In genomic region chr15:55619783-55620182, GRCh38 we compare ENCODE assay signal across 28 cellular contexts. TPM values are rescaled to one million over a fixed set of nuclear protein-coding genes. Genes with fewer than 3 reads are reported as not detected.
"Had no signal": no experiment of that assay in that cellular context is flagged by ENCODE, and none has a peak within 500 bp of the region (broad histone marks: within the 10 kb centered on the region; RNA-seq: fewer than 3 reads in every experiment).

No MANE protein-coding gene starts in this region.

- H3K27me3 Mint-ChIP-seq: brain had no signal

- DNase-seq: activated CD4-positive, alpha-beta memory T cell treated with anti-CD3 and anti-CD28 coated beads, Interleukin-2, amount 10 ng/mL, durations not matched to agents 7 days and 5 days; activated CD4-positive, alpha-beta T cell treated with anti-CD3 and anti-CD28 coated beads for 36 hours; activated CD4-positive, alpha-beta T cell treated with anti-CD3 and anti-CD28 coated beads, Interleukin-2, amount 50 U/mL, for 1 hour; activated gamma-delta T cell; activated naive CD4-positive, alpha-beta T cell treated with anti-CD3 and anti-CD28 coated beads for 36 hours; activated T-cell treated with anti-CD3 and anti-CD28 coated beads for 4 hours; activated T-cell treated with anti-CD3 and anti-CD28 coated beads, Interleukin-2, amount 50 U/mL, for 48 hours; amygdala; NCI-H1048; NCI-H146; NCI-H187 treated with DMSO at 0.1 percent for 48 hours; NCI-H2081 treated with DMSO at 0.1 percent for 48 hours; NCI-H510A treated with DMSO at 0.1 percent for 48 hours; NCI-H69; NK-92 treated with Interleukin-12 subunit alpha and Interleukin-12 subunit beta, amount 100 ng/mL, for 24 hours; Peyer's patch; SHP77 had no signal

- H3K4me1 Mint-ChIP-seq: activated CD4-positive, alpha-beta memory T cell treated with anti-CD3 and anti-CD28 coated beads, Interleukin-2, amount 10 ng/mL, durations not matched to agents 7 days and 5 days; activated CD4-positive, alpha-beta T cell treated with anti-CD3 and anti-CD28 coated beads for 36 hours; activated T-helper 17 cell treated with anti-CD3 and anti-CD28 coated beads, Interleukin-2, amount 50 U/mL, for 72 hours; brain; central memory CD8-positive, alpha-beta T cell had no signal

- ATAC-seq: activated CD4-positive, alpha-beta T cell treated with anti-CD3 and anti-CD28 coated beads for 36 hours; activated T-helper 17 cell treated with anti-CD3 and anti-CD28 coated beads, Interleukin-2, amount 50 U/mL, for 72 hours; SK-N-SH treated with all-trans-retinoic acid at 6 μM for 48 hours had no signal

- H3K9me3 ChIP-seq: Peyer's patch, SJSA1 had no signal

- H3K4me3 ChIP-seq: Peyer's patch, SJSA1 had no signal

- H3K9me3 Mint-ChIP-seq: activated CD4-positive, alpha-beta memory T cell treated with anti-CD3 and anti-CD28 coated beads, Interleukin-2, amount 10 ng/mL, durations not matched to agents 7 days and 5 days; activated naive CD4-positive, alpha-beta T cell treated with anti-CD3 and anti-CD28 coated beads for 36 hours; activated T-helper 17 cell treated with anti-CD3 and anti-CD28 coated beads, Interleukin-2, amount 50 U/mL, for 72 hours; brain; central memory CD8-positive, alpha-beta T cell; IgD-negative memory B cell; T-helper 1 cell treated with Interleukin-12 subunit alpha and Interleukin-12 subunit beta and Interleukin-4 antibody, amounts not matched to agents 30 μg/mL and 1 μg/mL, for 36 hours had no signal

- H3K4me1 ChIP-seq: Peyer's patch, SJSA1 had no signal

- H3K27ac Mint-ChIP-seq: activated CD4-positive, alpha-beta memory T cell treated with anti-CD3 and anti-CD28 coated beads, Interleukin-2, amount 10 ng/mL, durations not matched to agents 7 days and 5 days; activated CD4-positive, alpha-beta T cell treated with anti-CD3 and anti-CD28 coated beads for 36 hours; activated naive CD4-positive, alpha-beta T cell treated with anti-CD3 and anti-CD28 coated beads for 36 hours; activated naive CD8-positive, alpha-beta T cell; activated T-helper 17 cell treated with anti-CD3 and anti-CD28 coated beads, Interleukin-2, amount 50 U/mL, for 72 hours; T-helper 1 cell treated with Interleukin-12 subunit alpha and Interleukin-12 subunit beta and Interleukin-4 antibody, amounts not matched to agents 30 μg/mL and 1 μg/mL, for 36 hours had no signal

- H3K27me3 ChIP-seq: Peyer's patch, SJSA1 had no signal

- H3K36me3 ChIP-seq: Peyer's patch, SJSA1 had no signal

- FAIRE-seq: astrocyte, TTC549 had no signal

- H3K36me3 Mint-ChIP-seq: activated naive CD8-positive, alpha-beta T cell; brain had no signal

- H3K27ac ChIP-seq: Peyer's patch, SJSA1, VCaP had no signal

- H3K4me3 Mint-ChIP-seq: activated CD4-positive, alpha-beta memory T cell treated with anti-CD3 and anti-CD28 coated beads, Interleukin-2, amount 10 ng/mL, durations not matched to agents 7 days and 5 days; activated CD4-positive, alpha-beta T cell treated with anti-CD3 and anti-CD28 coated beads for 36 hours; activated naive CD4-positive, alpha-beta T cell treated with anti-CD3 and anti-CD28 coated beads for 36 hours; activated naive CD8-positive, alpha-beta T cell; activated T-helper 17 cell treated with anti-CD3 and anti-CD28 coated beads, Interleukin-2, amount 50 U/mL, for 72 hours; brain; central memory CD8-positive, alpha-beta T cell; IgD-negative memory B cell; T-helper 1 cell treated with Interleukin-12 subunit alpha and Interleukin-12 subunit beta and Interleukin-4 antibody, amounts not matched to agents 30 μg/mL and 1 μg/mL, for 36 hours had no signal

RNA-seq across cellular contexts. Expression of gene PYGO1, which starts 31.6 kb away (rescaled TPM):
- total RNA-seq: activated CD4-positive, alpha-beta memory T cell treated with anti-CD3 and anti-CD28 coated beads, Interleukin-2, amount 10 ng/mL, durations not matched to agents 7 days and 5 days; activated CD4-positive, alpha-beta T cell treated with anti-CD3 and anti-CD28 coated beads for 36 hours; activated naive CD4-positive, alpha-beta T cell treated with anti-CD3 and anti-CD28 coated beads for 36 hours; activated T-helper 17 cell treated with anti-CD3 and anti-CD28 coated beads, Interleukin-2, amount 50 U/mL, for 72 hours had no signal
- polyA plus RNA-seq: IgD-negative memory B cell had no signal
